Comparison of ENCODE assay signal across 8 cellular contexts in genomic region chr3:177357352-177358084, GRCh38.
A peak's percentile ranks its signal among the peaks of the same experiment; 100 is the strongest.
DNase-seq lines count a peak whose midpoint lies in the region; ATAC-seq and TF ChIP-seq lines count a peak whose summit lies in the region.

No MANE protein-coding gene starts in this region.

- TF ChIP-seq CTCF in WI38 (IDR thresholded peaks at IDR 0.05; ENCODE audit: low read depth, low read length) (no peak), fibroblast of lung (conservative IDR thresholded peaks at IDR 0.05 in 1 of 2, IDR thresholded peaks at IDR 0.05 in 1 of 2; ENCODE audit: low read depth in 1 of 2, low read length in 2 of 2) (peak in 1 of 2 donors; percentile 1), neural progenitor cell (IDR thresholded peaks at IDR 0.05) (no peak)

- H4K20me1 ChIP-seq in fibroblast of lung (ENCODE audit: control insufficient read depth, extremely low read depth, insufficient read depth, low read length) (no peaks in the 10 kb centered on the region), neural progenitor cell (ENCODE audit: low read depth) (no peaks in the 10 kb centered on the region)

- H3K79me2 ChIP-seq in fibroblast of lung (ENCODE audit: control insufficient read depth, insufficient read depth, low read length): no peaks in the 10 kb centered on the region
- H3K79me2 ChIP-seq in neural progenitor cell (ENCODE audit: low read depth): no peaks in the 10 kb centered on the region

- H3K9ac ChIP-seq in fibroblast of lung (ENCODE audit: insufficient read depth, low read length): no peak overlapping the region
- no peak overlapping the region for H3K9ac ChIP-seq in neural progenitor cell

- H3K4me2 ChIP-seq in fibroblast of lung (ENCODE audit: extremely low read depth, insufficient read depth, low read length): peak overlapping the region; percentile 81
- peak overlapping the region; percentile 60 for H3K4me2 ChIP-seq in neural progenitor cell

- H3K27me3 ChIP-seq in fibroblast of lung (ENCODE audit: control insufficient read depth, insufficient read depth, low read length): no peaks in the 10 kb centered on the region
- H3K27me3 ChIP-seq in neural progenitor cell: no peaks in the 10 kb centered on the region

- H3K4me3 ChIP-seq in WI38 (ENCODE audit: low read depth, low read length) (0 out of 2 replicates have a peak overlapping the region, but pooled peaks have one; percentile 13), fibroblast of lung (replicated peaks in 1 of 4; ENCODE audit: control extremely low read depth in 1 of 4, insufficient read depth in 1 of 4, low read depth in 3 of 4, low read length in 4 of 4) (peak overlapping the region in 2 of 4 experiments; percentile 11 to 18), neural progenitor cell (no peak overlapping the region)

- DNase-seq in activated CD8-positive, alpha-beta memory T cell treated with anti-CD3 and anti-CD28 coated beads, Interleukin-2, amount 10 ng/mL, durations not matched to agents 7 days and 5 days: no peak
- DNase-seq in activated CD8-positive, alpha-beta memory T cell treated with anti-CD3 and anti-CD28 coated beads, Interleukin-2, amount 50 U/mL, for 48 hours: no peak
- DNase-seq in NAMALWA (ENCODE audit: low spot score): peak; percentile 77
- DNase-seq in fibroblast of lung (ENCODE audit: low read depth in 2 of 2): peak; percentile 79 to 96
- peak; percentile 37 for DNase-seq in neural progenitor cell (ENCODE audit: low spot score)

- H2AFZ ChIP-seq in fibroblast of lung (ENCODE audit: low read length) (peak overlapping the region; percentile 39), neural progenitor cell (replicated peaks) (no peak overlapping the region)

- peaks cover 6% of the 10 kb centered on the region for H3K36me3 Mint-ChIP-seq in activated CD8-positive, alpha-beta memory T cell treated with anti-CD3 and anti-CD28 coated beads, Interleukin-2, amount 10 ng/mL, durations not matched to agents 7 days and 5 days
- H3K36me3 Mint-ChIP-seq in neural progenitor cell: no peaks in the 10 kb centered on the region

- H3K9me3 ChIP-seq in fibroblast of lung (ENCODE audit: control insufficient read depth, insufficient read depth, low read depth, low read length) (no peaks in the 10 kb centered on the region), neural progenitor cell (ENCODE audit: low read depth) (no peaks in the 10 kb centered on the region)

- H3K27ac ChIP-seq in fibroblast of lung (ENCODE audit: insufficient read depth, low read length) (peak overlapping the region; percentile 85), neural progenitor cell (no peak overlapping the region)

- peaks cover 37% of the 10 kb centered on the region for H3F3A ChIP-seq in neural progenitor cell (ENCODE audit: low read depth)

- H3K4me1 ChIP-seq in fibroblast of lung (ENCODE audit: control insufficient read depth, extremely low read depth, insufficient read depth, low read length) (peaks cover 21% of the 10 kb centered on the region), neural progenitor cell (peaks cover 47% of the 10 kb centered on the region)

- peaks cover 42% of the 10 kb centered on the region for H3K4me1 Mint-ChIP-seq in activated CD8-positive, alpha-beta memory T cell treated with anti-CD3 and anti-CD28 coated beads, Interleukin-2, amount 10 ng/mL, durations not matched to agents 7 days and 5 days
- H3K4me1 Mint-ChIP-seq in neural progenitor cell: peaks cover 61% of the 10 kb centered on the region

- H3K36me3 ChIP-seq in fibroblast of lung (ENCODE audit: control insufficient read depth, insufficient read depth, low read length): no peaks in the 10 kb centered on the region
- no peaks in the 10 kb centered on the region for H3K36me3 ChIP-seq in neural progenitor cell

- peaks cover 3% of the 10 kb centered on the region for H3K27me3 Mint-ChIP-seq in activated CD8-positive, alpha-beta memory T cell treated with anti-CD3 and anti-CD28 coated beads, Interleukin-2, amount 10 ng/mL, durations not matched to agents 7 days and 5 days
- peaks cover 6% of the 10 kb centered on the region for H3K27me3 Mint-ChIP-seq in neural progenitor cell (ENCODE audit: insufficient read depth, low read depth)

- peak overlapping the region; percentile 92 for H3K27ac Mint-ChIP-seq in activated CD8-positive, alpha-beta memory T cell treated with anti-CD3 and anti-CD28 coated beads, Interleukin-2, amount 10 ng/mL, durations not matched to agents 7 days and 5 days
- H3K27ac Mint-ChIP-seq in neural progenitor cell: peak overlapping the region; percentile 99

- ATAC-seq in activated CD8-positive, alpha-beta memory T cell treated with anti-CD3 and anti-CD28 coated beads, Interleukin-2, amount 10 ng/mL, durations not matched to agents 7 days and 5 days: no peak
- ATAC-seq in HG03108 (IDR thresholded peaks at IDR 0.05; ENCODE audit: unreplicated experiment) (no peak), GM18868 (IDR thresholded peaks at IDR 0.05; ENCODE audit: unreplicated experiment) (no peak)

- CTCF ChIA-PET in activated CD8-positive, alpha-beta memory T cell treated with anti-CD3 and anti-CD28 coated beads, Interleukin-2, amount 10 ng/mL, durations not matched to agents 7 days and 5 days (lab: Charles Lee): interaction anchor here (0.6 to 2.6 kb wide), 4 partner anchors 12 to 159 kb away, joined by 3 to 11 read pairs (median 3); no protein-coding TSS in a partner anchor

- peaks cover 2% of the 10 kb centered on the region for H3K9me3 Mint-ChIP-seq in activated CD8-positive, alpha-beta memory T cell treated with anti-CD3 and anti-CD28 coated beads, Interleukin-2, amount 10 ng/mL, durations not matched to agents 7 days and 5 days (ENCODE audit: low read depth)
- peaks cover 4% of the 10 kb centered on the region for H3K9me3 Mint-ChIP-seq in neural progenitor cell

- H3K4me3 Mint-ChIP-seq in activated CD8-positive, alpha-beta memory T cell treated with anti-CD3 and anti-CD28 coated beads, Interleukin-2, amount 10 ng/mL, durations not matched to agents 7 days and 5 days: peak overlapping the region; percentile 68
- H3K4me3 Mint-ChIP-seq in neural progenitor cell: peak overlapping the region; percentile 70

Comparison
In these comparisons a context has a peak if more than half of its experiments do, and no peak if none do; other contexts are left out.
1. DNase-seq: peak in NAMALWA (single experiment), fibroblast of lung (2 of 2) and neural progenitor cell (single experiment); none in activated CD8-positive, alpha-beta memory T cell treated with anti-CD3 and anti-CD28 coated beads, Interleukin-2, amount 10 ng/mL, durations not matched to agents 7 days and 5 days (single experiment) and activated CD8-positive, alpha-beta memory T cell treated with anti-CD3 and anti-CD28 coated beads, Interleukin-2, amount 50 U/mL, for 48 hours (single experiment).